In the genomic region with DNA sequence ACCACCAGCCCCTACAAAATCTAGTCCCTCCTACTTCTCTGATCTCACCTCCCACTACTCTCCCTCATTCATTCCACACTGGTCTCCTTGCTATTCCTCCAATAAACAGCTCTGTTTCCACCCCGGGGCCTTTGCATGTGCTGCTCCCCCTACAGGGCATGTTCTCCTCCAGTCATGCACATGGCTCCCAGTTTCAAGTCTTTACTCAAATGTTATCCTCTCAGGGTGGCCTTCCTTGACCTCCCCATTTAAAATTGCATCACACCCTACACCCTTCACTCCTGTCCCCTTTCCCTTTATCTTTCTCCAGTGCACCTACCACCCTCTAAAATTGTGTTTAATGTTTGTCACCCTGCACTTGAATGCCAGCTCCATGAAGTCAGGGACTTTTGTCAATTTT, we compare ENCODE assay signal across 9 cellular contexts.
DNase-seq lines count a peak whose midpoint lies in the region; ATAC-seq and TF ChIP-seq lines count a peak whose summit lies in the region.
"Had no signal": no experiment of that assay in that cellular context is flagged by ENCODE, and none has a peak within 500 bp of the region (broad histone marks: within the 10 kb centered on the region; RNA-seq: fewer than 3 reads in every experiment).

No MANE protein-coding gene starts in this region.

- no peaks in the 10 kb centered on the region for H3K79me2 ChIP-seq in PC-9 (ENCODE audit: low read depth)

- no peak for DNase-seq in PC-9
- no peak for DNase-seq in fibroblast of villous mesenchyme (ENCODE audit: low read depth)
- DNase-seq in D341Med (ENCODE audit: low spot score): no peak
- DNase-seq in activated T-cell treated with anti-CD3 and anti-CD28 coated beads for 4 hours: no peak
- DNase-seq: activated CD4-positive, alpha-beta T cell treated with anti-CD3 and anti-CD28 coated beads, Interleukin-2, amount 10 ng/mL, durations not matched to agents 24 days and 14 days; tibial artery had no signal

- H3K9me2 ChIP-seq in PC-9 (ENCODE audit: insufficient read depth): no peaks in the 10 kb centered on the region

- no peak for ATAC-seq in HG03139 (IDR thresholded peaks at IDR 0.05; ENCODE audit: unreplicated experiment)

- H2AFZ ChIP-seq in PC-9: no peak overlapping the region

- H3F3A ChIP-seq in PC-9 (ENCODE audit: insufficient read depth, low read depth): peaks cover 7% of the 10 kb centered on the region

- H3K4me2 ChIP-seq in PC-9: no peak overlapping the region

- H3K27me3 ChIP-seq in PC-9 (ENCODE audit: insufficient read depth, low read depth): no peaks in the 10 kb centered on the region

- no TSS peak for BruUV-seq in PC-9 (replicated peaks; lab: Mats Ljungman, UMichigan)

- H3K4me1 ChIP-seq in PC-9 (replicated peaks; ENCODE audit: insufficient read depth): peaks cover 21% of the 10 kb centered on the region
- H3K4me1 ChIP-seq: tibial artery had no signal

- no peak overlapping the region for H3K27ac ChIP-seq in C4-2B
- H3K27ac ChIP-seq in PC-9: no peak overlapping the region
- H3K27ac ChIP-seq: tibial artery had no signal

- H4K20me1 ChIP-seq in PC-9 (ENCODE audit: insufficient read depth): no peaks in the 10 kb centered on the region

- CTCF ChIA-PET in PC-9 (lab: Charles Lee): no interaction called here

- H3K4me3 ChIP-seq in PC-9 (no peak overlapping the region), fibroblast of villous mesenchyme (ENCODE audit: low read depth, low read length) (no peak overlapping the region)
- H3K4me3 ChIP-seq: tibial artery had no signal

- POLR2A ChIA-PET in PC-9 (lab: Charles Lee; ENCODE audit: unreplicated experiment): no interaction called here

- peaks cover 14% of the 10 kb centered on the region for H3K9me3 ChIP-seq in PC-9 (ENCODE audit: insufficient read depth, low read depth)
- H3K9me3 ChIP-seq: tibial artery had no signal

- H3K36me3 ChIP-seq in PC-9 (ENCODE audit: low read depth): no peaks in the 10 kb centered on the region
- H3K36me3 ChIP-seq: tibial artery had no signal

- intact Hi-C loops in PC-9 (cut with micrococcal nuclease; ENCODE audit: unreplicated experiment): loop anchor here (2.0 to 5.0 kb wide), 3 partner anchors 26 to 285 kb away; no protein-coding TSS in a partner anchor

- TF ChIP-seq CTCF in C4-2B (conservative IDR thresholded peaks at IDR 0.05) (peak; percentile 37), GM12872 (IDR thresholded peaks at IDR 0.05; ENCODE audit: insufficient read depth, low read depth, low read length) (peak; percentile 47; the same call in 1 of the 3 replicates), PC-9 (conservative IDR thresholded peaks at IDR 0.05) (0 out of 2 replicates have a peak, but pooled peaks have one; percentile 18), fibroblast of villous mesenchyme (IDR thresholded peaks at IDR 0.05; ENCODE audit: insufficient read depth, low read depth, low read length) (peak; percentile 21)
